ENCODE assay signal across 19 cellular contexts in genomic region chr6:31709157-31709556, GRCh38. TPM values are rescaled to one million over a fixed set of nuclear protein-coding genes. Genes with fewer than 3 reads are reported as not detected.
"Had no signal": no experiment of that assay in that cellular context is flagged by ENCODE, and none has a peak within 500 bp of the region (broad histone marks: within the 10 kb centered on the region; RNA-seq: fewer than 3 reads in every experiment).

No MANE protein-coding gene starts in this region.

RNA-seq across cellular contexts. Expression of gene LY6G6F, which starts 2.5 kb away (rescaled TPM):
- total RNA-seq: activated B cell treated with CpG ODN at 0.5 μM for 24 hours; activated CD4-positive, alpha-beta memory T cell treated with anti-CD3 and anti-CD28 coated beads for 36 hours; activated CD4-positive, alpha-beta T cell treated with anti-CD3 and anti-CD28 coated beads, Interleukin-2, amount 10 ng/mL, durations not matched to agents 24 days and 14 days; activated CD8-positive, alpha-beta memory T cell treated with anti-CD3 and anti-CD28 coated beads for 36 hours; activated CD8-positive, alpha-beta T cell treated with anti-CD3 and anti-CD28 coated beads for 36 hours; activated naive CD4-positive, alpha-beta T cell treated with anti-CD3 and anti-CD28 coated beads for 36 hours; activated naive CD4-positive, alpha-beta T cell treated with anti-CD3 and anti-CD28 coated beads, Interleukin-2, amount 50 U/mL, for 72 hours; activated naive CD8-positive, alpha-beta T cell treated with anti-CD3 and anti-CD28 coated beads for 36 hours; activated T-cell treated with anti-CD3 and anti-CD28 coated beads, Interleukin-2, amount 50 U/mL, for 4 hours; activated T-cell treated with anti-CD3 and anti-CD28 coated beads, Interleukin-2, amount 50 U/mL, for 72 hours; activated T-helper 1 cell treated with anti-CD3 and anti-CD28 coated beads, Interleukin-12 subunit alpha, Interleukin-12 subunit beta, Interleukin-2, Interleukin-4 antibody, amounts not matched to agents 30 ng/mL and 10 ng/mL and 1 ng/mL, durations not matched to agents 14 hours and 24 hours and 36 hours; activated T-helper 17 cell treated with anti-CD3 and anti-CD28 coated beads, Interleukin-2, amount 50 U/mL, for 72 hours; adrenal gland; aorta; astrocyte; body of pancreas; breast epithelium; cardiac septum had no signal
- polyA plus RNA-seq: adrenal gland, aorta had no signal

RNA-seq across cellular contexts. Expression of gene LY6G6D, which starts 6.0 kb away (rescaled TPM):
- total RNA-seq: activated B cell treated with CpG ODN at 0.5 μM for 24 hours; activated CD4-positive, alpha-beta memory T cell treated with anti-CD3 and anti-CD28 coated beads for 36 hours; activated CD4-positive, alpha-beta T cell treated with anti-CD3 and anti-CD28 coated beads, Interleukin-2, amount 10 ng/mL, durations not matched to agents 24 days and 14 days; activated CD8-positive, alpha-beta memory T cell treated with anti-CD3 and anti-CD28 coated beads for 36 hours; activated CD8-positive, alpha-beta T cell treated with anti-CD3 and anti-CD28 coated beads for 36 hours; activated naive CD4-positive, alpha-beta T cell treated with anti-CD3 and anti-CD28 coated beads for 36 hours; activated naive CD4-positive, alpha-beta T cell treated with anti-CD3 and anti-CD28 coated beads, Interleukin-2, amount 50 U/mL, for 72 hours; activated naive CD8-positive, alpha-beta T cell treated with anti-CD3 and anti-CD28 coated beads for 36 hours; activated T-cell treated with anti-CD3 and anti-CD28 coated beads, Interleukin-2, amount 50 U/mL, for 4 hours; activated T-cell treated with anti-CD3 and anti-CD28 coated beads, Interleukin-2, amount 50 U/mL, for 72 hours; activated T-helper 1 cell treated with anti-CD3 and anti-CD28 coated beads, Interleukin-12 subunit alpha, Interleukin-12 subunit beta, Interleukin-2, Interleukin-4 antibody, amounts not matched to agents 30 ng/mL and 10 ng/mL and 1 ng/mL, durations not matched to agents 14 hours and 24 hours and 36 hours; activated T-helper 17 cell treated with anti-CD3 and anti-CD28 coated beads, Interleukin-2, amount 50 U/mL, for 72 hours; adrenal gland; aorta; astrocyte; body of pancreas; breast epithelium; cardiac septum; cerebellum had no signal
- polyA plus RNA-seq: adrenal gland, aorta had no signal

RNA-seq across cellular contexts. Expression of gene LY6G6C, which starts 12.4 kb away (rescaled TPM):
- total RNA-seq: activated B cell treated with CpG ODN at 0.5 μM for 24 hours; activated CD4-positive, alpha-beta memory T cell treated with anti-CD3 and anti-CD28 coated beads for 36 hours; activated CD4-positive, alpha-beta T cell treated with anti-CD3 and anti-CD28 coated beads, Interleukin-2, amount 10 ng/mL, durations not matched to agents 24 days and 14 days; activated CD8-positive, alpha-beta memory T cell treated with anti-CD3 and anti-CD28 coated beads for 36 hours; activated CD8-positive, alpha-beta T cell treated with anti-CD3 and anti-CD28 coated beads for 36 hours; activated naive CD4-positive, alpha-beta T cell treated with anti-CD3 and anti-CD28 coated beads for 36 hours; activated naive CD4-positive, alpha-beta T cell treated with anti-CD3 and anti-CD28 coated beads, Interleukin-2, amount 50 U/mL, for 72 hours; activated naive CD8-positive, alpha-beta T cell treated with anti-CD3 and anti-CD28 coated beads for 36 hours; activated T-cell treated with anti-CD3 and anti-CD28 coated beads, Interleukin-2, amount 50 U/mL, for 4 hours; activated T-helper 1 cell treated with anti-CD3 and anti-CD28 coated beads, Interleukin-12 subunit alpha, Interleukin-12 subunit beta, Interleukin-2, Interleukin-4 antibody, amounts not matched to agents 30 ng/mL and 10 ng/mL and 1 ng/mL, durations not matched to agents 14 hours and 24 hours and 36 hours; adrenal gland; aorta; body of pancreas; breast epithelium; cardiac septum; cerebellum had no signal
- polyA plus RNA-seq: adrenal gland, aorta had no signal

RNA-seq across cellular contexts. Expression of gene MPIG6B, which starts 14.0 kb away (rescaled TPM):
- total RNA-seq: activated B cell treated with CpG ODN at 0.5 μM for 24 hours; activated CD4-positive, alpha-beta memory T cell treated with anti-CD3 and anti-CD28 coated beads for 36 hours; activated CD4-positive, alpha-beta T cell treated with anti-CD3 and anti-CD28 coated beads, Interleukin-2, amount 10 ng/mL, durations not matched to agents 24 days and 14 days; activated naive CD4-positive, alpha-beta T cell treated with anti-CD3 and anti-CD28 coated beads, Interleukin-2, amount 50 U/mL, for 72 hours; activated T-helper 1 cell treated with anti-CD3 and anti-CD28 coated beads, Interleukin-12 subunit alpha, Interleukin-12 subunit beta, Interleukin-2, Interleukin-4 antibody, amounts not matched to agents 30 ng/mL and 10 ng/mL and 1 ng/mL, durations not matched to agents 14 hours and 24 hours and 36 hours; activated T-helper 17 cell treated with anti-CD3 and anti-CD28 coated beads, Interleukin-2, amount 50 U/mL, for 72 hours; astrocyte; body of pancreas; cerebellum had no signal
- polyA plus RNA-seq: aorta had no signal
